25 cellular contexts compared by ENCODE assay signal in the genomic region with DNA sequence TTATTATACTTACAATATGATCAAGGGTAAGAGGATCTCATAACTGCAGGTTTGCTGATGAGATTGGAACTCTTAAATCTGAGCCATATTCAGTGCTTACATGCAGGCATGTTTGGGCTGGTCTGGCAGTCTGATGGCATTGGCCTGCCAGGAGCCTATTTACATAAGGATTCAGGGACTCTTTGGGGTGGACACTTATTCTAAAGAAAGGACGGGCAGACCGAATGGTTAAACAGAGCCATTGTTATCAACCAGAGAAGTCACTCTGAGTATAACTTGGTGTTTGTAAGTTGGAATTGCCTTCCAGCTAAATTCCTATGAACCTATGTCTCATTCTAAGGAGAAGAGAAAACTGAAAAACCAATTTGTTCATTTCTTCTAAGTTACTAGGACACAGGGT.
"Had no signal": no experiment of that assay in that cellular context is flagged by ENCODE, and none has a peak within 500 bp of the region (broad histone marks: within the 10 kb centered on the region; RNA-seq: fewer than 3 reads in every experiment).

No MANE protein-coding gene starts in this region.

- H3K36me3 ChIP-seq: esophagus squamous epithelium, left ventricle myocardium inferior, lower lobe of right lung, neutrophil, spleen, tibial artery, upper lobe of left lung, uterus had no signal

- H3K27me3 Mint-ChIP-seq: naive B cell; stimulated activated memory B cell treated with anti-CD40 and anti-IgM and Interleukin-4, amounts not matched to agents 10 μg/mL and 1 μg/mL and 100 μg/mL, for 72 hours; stimulated activated naive CD8-positive, alpha-beta T cell treated with anti-CD3 and anti-CD28 coated beads, Interleukin-15, Interleukin-2, amounts not matched to agents 100 ng/mL and 50 ng/mL, for 24 hours had no signal

- H3K4me1 Mint-ChIP-seq: naive B cell; nephron progenitor cell; stimulated activated memory B cell treated with anti-CD40 and anti-IgM and Interleukin-4, amounts not matched to agents 10 μg/mL and 1 μg/mL and 100 μg/mL, for 72 hours had no signal

- H3K9me3 ChIP-seq: esophagus squamous epithelium, left ventricle myocardium inferior, lower lobe of right lung, neutrophil, spleen, tibial artery, upper lobe of left lung, uterus had no signal

- H3K4me2 ChIP-seq: hepatocyte had no signal

- H3K9me3 Mint-ChIP-seq: nephron progenitor cell had no signal

- H3K27ac ChIP-seq: dorsolateral prefrontal cortex, esophagus squamous epithelium, hepatocyte, left ventricle myocardium inferior, lower lobe of right lung, neutrophil, spleen, tibial artery, upper lobe of left lung, uterus had no signal

- H3K4me3 Mint-ChIP-seq: naive B cell; nephron progenitor cell; stimulated activated memory B cell treated with anti-CD40 and anti-IgM and Interleukin-4, amounts not matched to agents 10 μg/mL and 1 μg/mL and 100 μg/mL, for 72 hours; stimulated activated naive CD8-positive, alpha-beta T cell treated with anti-CD3 and anti-CD28 coated beads, Interleukin-15, Interleukin-2, amounts not matched to agents 100 ng/mL and 50 ng/mL, for 24 hours had no signal

- H3K36me3 Mint-ChIP-seq: naive B cell; stimulated activated memory B cell treated with anti-CD40 and anti-IgM and Interleukin-4, amounts not matched to agents 10 μg/mL and 1 μg/mL and 100 μg/mL, for 72 hours had no signal

- H3K4me3 ChIP-seq: dorsolateral prefrontal cortex, esophagus squamous epithelium, hepatocyte, left ventricle myocardium inferior, lower lobe of right lung, spleen, tibial artery, upper lobe of left lung, uterus had no signal

- H2AFZ ChIP-seq: hepatocyte had no signal

- H3K27ac Mint-ChIP-seq: naive B cell; nephron progenitor cell; stimulated activated memory B cell treated with anti-CD40 and anti-IgM and Interleukin-4, amounts not matched to agents 10 μg/mL and 1 μg/mL and 100 μg/mL, for 72 hours; stimulated activated naive CD8-positive, alpha-beta T cell treated with anti-CD3 and anti-CD28 coated beads, Interleukin-15, Interleukin-2, amounts not matched to agents 100 ng/mL and 50 ng/mL, for 24 hours had no signal

- DNase-seq: cortex of kidney; dorsolateral prefrontal cortex; effector CD8-positive, alpha-beta T cell; esophagus squamous epithelium; foreskin fibroblast; head of caudate nucleus; kidney; left cardiac atrium; left ventricle myocardium inferior; lower lobe of right lung; mesendoderm; naive B cell; nephron progenitor cell; spleen; stimulated activated CD4-positive, alpha-beta T cell treated with anti-CD3 and anti-CD28 coated beads, Interleukin-15, amount 100 ng/mL, for 24 hours; stimulated activated CD4-positive, alpha-beta T cell treated with anti-CD3 and anti-CD28 coated beads, Interleukin-1b, Interleukin-23, amount 100 ng/mL, for 48 hours; stimulated activated CD4-positive, alpha-beta T cell treated with anti-CD3 and anti-CD28 coated beads, Interleukin-4, amount 100 ng/mL, for 24 hours; tibial artery; upper lobe of left lung; uterus had no signal

- ATAC-seq: left cardiac atrium; lower lobe of right lung; sciatic nerve; stimulated activated memory B cell treated with anti-CD40 and anti-IgM and Interleukin-4, amounts not matched to agents 10 μg/mL and 1 μg/mL and 100 μg/mL, for 72 hours had no signal

- H3K79me2 ChIP-seq: hepatocyte had no signal

- H3K27me3 ChIP-seq: dorsolateral prefrontal cortex, esophagus squamous epithelium, hepatocyte, neutrophil, spleen, tibial artery, upper lobe of left lung, uterus had no signal

- H3K4me1 ChIP-seq: lower lobe of right lung, spleen, tibial artery, upper lobe of left lung, uterus had no signal
